ENCODE assay signal across 22 cellular contexts in genomic region chr20:25444556-25444955, GRCh38.
"Had no signal": no experiment of that assay in that cellular context is flagged by ENCODE, and none has a peak within 500 bp of the region (broad histone marks: within the 10 kb centered on the region; RNA-seq: fewer than 3 reads in every experiment).

No MANE protein-coding gene starts in this region.

- H3K4me3 Mint-ChIP-seq: effector memory CD8-positive, alpha-beta T cell; naive thymus-derived CD8-positive, alpha-beta T cell; neural progenitor cell; stimulated activated naive B cell treated with anti-CD40 and anti-IgM and Interleukin-4, amounts not matched to agents 10 μg/mL and 1 μg/mL and 100 μg/mL, for 72 hours; stimulated activated naive CD8-positive, alpha-beta T cell treated with anti-CD3 and anti-CD28 coated beads, Interleukin-15, Interleukin-2, amounts not matched to agents 100 ng/mL and 50 ng/mL, for 24 hours had no signal

- H3K27ac ChIP-seq: gastroesophageal sphincter, heart right ventricle, neural progenitor cell, psoas muscle, sigmoid colon, thoracic aorta, tibial nerve, upper lobe of left lung had no signal

- H3K36me3 ChIP-seq: gastroesophageal sphincter, sigmoid colon, thoracic aorta, upper lobe of left lung had no signal

- H3K4me1 ChIP-seq: gastroesophageal sphincter, heart right ventricle, neural progenitor cell, psoas muscle, sigmoid colon, tibial nerve, upper lobe of left lung had no signal

- H3K27me3 Mint-ChIP-seq: effector memory CD8-positive, alpha-beta T cell; naive thymus-derived CD8-positive, alpha-beta T cell; stimulated activated naive B cell treated with anti-CD40 and anti-IgM and Interleukin-4, amounts not matched to agents 10 μg/mL and 1 μg/mL and 100 μg/mL, for 72 hours; stimulated activated naive CD8-positive, alpha-beta T cell treated with anti-CD3 and anti-CD28 coated beads, Interleukin-15, Interleukin-2, amounts not matched to agents 100 ng/mL and 50 ng/mL, for 24 hours had no signal

- H3K4me1 Mint-ChIP-seq: neural progenitor cell had no signal

- H3K9me3 ChIP-seq: gastroesophageal sphincter, heart right ventricle, psoas muscle, sigmoid colon, thoracic aorta, tibial nerve, upper lobe of left lung had no signal

- H3K27me3 ChIP-seq: gastroesophageal sphincter, heart right ventricle, neural progenitor cell, sigmoid colon, tibial nerve, upper lobe of left lung had no signal

- H3K9me3 Mint-ChIP-seq: effector memory CD8-positive, alpha-beta T cell; neural progenitor cell; stimulated activated naive B cell treated with anti-CD40 and anti-IgM and Interleukin-4, amounts not matched to agents 10 μg/mL and 1 μg/mL and 100 μg/mL, for 72 hours; stimulated activated naive CD8-positive, alpha-beta T cell treated with anti-CD3 and anti-CD28 coated beads, Interleukin-15, Interleukin-2, amounts not matched to agents 100 ng/mL and 50 ng/mL, for 24 hours had no signal

- H3K27ac Mint-ChIP-seq: neural progenitor cell; stimulated activated naive B cell treated with anti-CD40 and anti-IgM and Interleukin-4, amounts not matched to agents 10 μg/mL and 1 μg/mL and 100 μg/mL, for 72 hours; stimulated activated naive CD8-positive, alpha-beta T cell treated with anti-CD3 and anti-CD28 coated beads, Interleukin-15, Interleukin-2, amounts not matched to agents 100 ng/mL and 50 ng/mL, for 24 hours had no signal

- H3K9ac ChIP-seq: neural progenitor cell had no signal

- FAIRE-seq: endometrium, kidney, urothelium cell line had no signal

- H3K4me3 ChIP-seq: gastroesophageal sphincter, heart right ventricle, neural progenitor cell, psoas muscle, sigmoid colon, thoracic aorta, tibial nerve, upper lobe of left lung had no signal

- H3K4me2 ChIP-seq: neural progenitor cell had no signal

- H2AFZ ChIP-seq: neural progenitor cell had no signal

- DNase-seq: cortex of kidney; effector memory CD8-positive, alpha-beta T cell; foreskin fibroblast; glutamatergic neuron; heart right ventricle; hippocampal formation; kidney; mesenchymal stem cell; naive thymus-derived CD8-positive, alpha-beta T cell; psoas muscle; right cardiac atrium; sigmoid colon; stimulated activated CD4-positive, alpha-beta T cell treated with anti-CD3 and anti-CD28 coated beads, Interleukin-2, amount 100 ng/mL, for 48 hours; stimulated activated naive B cell treated with anti-CD40 and anti-IgM and Interleukin-4, amounts not matched to agents 10 μg/mL and 1 μg/mL and 100 μg/mL, for 72 hours; upper lobe of left lung had no signal
